In genomic region chr6:88585081-88585692, GRCh38 we compare ENCODE assay signal across 22 cellular contexts.
"Had no signal": no experiment of that assay in that cellular context is flagged by ENCODE, and none has a peak within 500 bp of the region (broad histone marks: within the 10 kb centered on the region; RNA-seq: fewer than 3 reads in every experiment).

No MANE protein-coding gene starts in this region.

- H3K27ac ChIP-seq: brain microvascular endothelial cell, esophagus squamous epithelium, gastrocnemius medialis, left ventricle myocardium inferior, thyroid gland had no signal

- FAIRE-seq: colon, endothelial cell of umbilical vein had no signal

- DNase-seq: activated CD4-positive, alpha-beta T cell treated with anti-CD3 and anti-CD28 coated beads, Interleukin-2, amount 10 ng/mL, durations not matched to agents 7 days and 5 days; activated CD8-positive, alpha-beta memory T cell treated with anti-CD3 and anti-CD28 coated beads, Interleukin-2, amount 10 ng/mL, durations not matched to agents 7 days and 5 days; activated CD8-positive, alpha-beta T cell treated with anti-CD3 and anti-CD28 coated beads for 36 hours; activated effector memory CD4-positive, alpha-beta T cell treated with anti-CD3 and anti-CD28 coated beads, Interleukin-2, amount 50 U/mL, for 16 hours; activated naive CD4-positive, alpha-beta T cell treated with anti-CD3 and anti-CD28 coated beads, Interleukin-2, amount 10 ng/mL, durations not matched to agents 7 days and 5 days; activated T-cell treated with anti-CD3 and anti-CD28 coated beads for 4 hours; brain microvascular endothelial cell; effector memory CD8-positive, alpha-beta T cell; esophagus squamous epithelium; gastrocnemius medialis; hippocampal formation; left ventricle myocardium inferior; stimulated activated CD4-positive, alpha-beta T cell treated with anti-CD3 and anti-CD28 coated beads, Interleukin-15, amount 100 ng/mL, for 24 hours; stimulated activated CD8-positive, alpha-beta memory T cell treated with anti-CD3 and anti-CD28 coated beads, Interleukin-4, amount 100 ng/mL, for 48 hours; stimulated activated naive B cell treated with anti-CD40 and anti-IgM and Interleukin-4, amounts not matched to agents 10 μg/mL and 1 μg/mL and 100 μg/mL, for 72 hours; thyroid gland had no signal

- H3K9me3 ChIP-seq: esophagus squamous epithelium, gastrocnemius medialis, thyroid gland had no signal

- H3K4me3 ChIP-seq: esophagus squamous epithelium, gastrocnemius medialis, left ventricle myocardium inferior, smooth muscle cell, thyroid gland had no signal

- H3K4me2 ChIP-seq: smooth muscle cell had no signal

- H3K36me3 ChIP-seq: brain microvascular endothelial cell, esophagus squamous epithelium, gastrocnemius medialis, left ventricle myocardium inferior, thyroid gland had no signal

- ATAC-seq: activated CD4-positive, CD25-positive, alpha-beta regulatory T cell treated with anti-CD3 and anti-CD28 coated beads, Interleukin-2, amount 50 U/mL, for 24 hours; activated CD8-positive, alpha-beta memory T cell treated with anti-CD3 and anti-CD28 coated beads, Interleukin-2, amount 10 ng/mL, durations not matched to agents 7 days and 5 days; activated CD8-positive, alpha-beta T cell treated with anti-CD3 and anti-CD28 coated beads for 36 hours; effector memory CD8-positive, alpha-beta T cell; gastrocnemius medialis; natural killer cell treated with Interleukin-12 subunit alpha and Interleukin-12 subunit beta and Interleukin-15 and Interleukin-18, amount 100 ng/mL, for 72 hours; sciatic nerve; stimulated activated naive B cell treated with anti-CD40 and anti-IgM and Interleukin-4, amounts not matched to agents 10 μg/mL and 1 μg/mL and 100 μg/mL, for 72 hours had no signal

- H3K4me1 ChIP-seq: esophagus squamous epithelium, left ventricle myocardium inferior, thyroid gland had no signal

- H3K27me3 ChIP-seq: thyroid gland had no signal
